In the genomic region with DNA sequence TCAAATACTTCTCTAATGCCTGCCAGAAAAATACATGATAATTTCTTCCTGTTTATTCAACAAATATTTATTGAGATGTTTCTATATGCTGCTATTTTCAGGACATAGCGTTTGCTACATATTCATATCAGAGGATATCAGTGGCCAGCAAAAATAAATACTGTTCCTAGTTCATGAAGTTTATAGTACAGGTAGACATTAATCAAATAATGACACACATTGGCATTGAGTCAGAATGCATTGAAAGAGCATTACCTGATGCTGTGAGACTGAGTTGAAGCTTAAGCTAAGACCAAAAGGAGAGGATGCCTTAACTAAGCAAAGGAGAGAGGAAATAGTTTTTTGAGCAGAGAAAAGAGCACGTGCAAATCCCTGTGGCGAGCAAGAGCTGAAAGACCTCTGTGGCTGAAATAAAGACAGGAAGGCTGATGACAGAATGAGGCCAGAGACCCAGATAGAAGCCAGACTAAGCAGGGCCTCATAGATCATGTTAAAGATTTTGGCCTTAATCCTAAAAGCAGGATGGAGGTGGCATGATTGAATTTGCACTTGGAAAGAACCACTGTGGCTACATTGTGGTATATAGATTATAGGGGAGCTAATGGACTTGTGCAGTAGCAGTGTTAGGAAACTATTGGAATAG, we compare ENCODE assay signal across 26 cellular contexts.
"Had no signal": no experiment of that assay in that cellular context is flagged by ENCODE, and none has a peak within 500 bp of the region (broad histone marks: within the 10 kb centered on the region; RNA-seq: fewer than 3 reads in every experiment).

No MANE protein-coding gene starts in this region.

- H3K27ac Mint-ChIP-seq: activated CD4-positive, alpha-beta T cell treated with anti-CD3 and anti-CD28 coated beads, Interleukin-2, amount 10 ng/mL, durations not matched to agents 7 days and 5 days; activated CD8-positive, alpha-beta T cell treated with anti-CD3 and anti-CD28 coated beads, Interleukin-2, amount 10 ng/mL, durations not matched to agents 7 days and 5 days; stimulated activated naive CD8-positive, alpha-beta T cell treated with anti-CD3 and anti-CD28 coated beads, Interleukin-15, Interleukin-2, amounts not matched to agents 100 ng/mL and 50 ng/mL, for 24 hours; T-helper 2 cell treated with Interferon-gamma antibody and Interleukin-4, amounts not matched to agents 5 μg/mL and 100 μg/mL, for 36 hours; type B pancreatic cell had no signal

- H3K4me1 Mint-ChIP-seq: central memory CD8-positive, alpha-beta T cell; neural crest cell had no signal

- H3K4me3 Mint-ChIP-seq: activated CD4-positive, alpha-beta T cell treated with anti-CD3 and anti-CD28 coated beads, Interleukin-2, amount 10 ng/mL, durations not matched to agents 7 days and 5 days; activated CD8-positive, alpha-beta T cell treated with anti-CD3 and anti-CD28 coated beads, Interleukin-2, amount 10 ng/mL, durations not matched to agents 7 days and 5 days; central memory CD8-positive, alpha-beta T cell; neural crest cell; stimulated activated naive CD8-positive, alpha-beta T cell treated with anti-CD3 and anti-CD28 coated beads, Interleukin-15, Interleukin-2, amounts not matched to agents 100 ng/mL and 50 ng/mL, for 24 hours; T-helper 2 cell treated with Interferon-gamma antibody and Interleukin-4, amounts not matched to agents 5 μg/mL and 100 μg/mL, for 36 hours; type B pancreatic cell had no signal

- H3K9me3 Mint-ChIP-seq: activated naive CD4-positive, alpha-beta T cell treated with anti-CD3 and anti-CD28 coated beads, Interleukin-2, amount 50 U/mL, for 72 hours; central memory CD8-positive, alpha-beta T cell; neural crest cell; stimulated activated naive CD8-positive, alpha-beta T cell treated with anti-CD3 and anti-CD28 coated beads, Interleukin-15, Interleukin-2, amounts not matched to agents 100 ng/mL and 50 ng/mL, for 24 hours; T-helper 2 cell treated with Interferon-gamma antibody and Interleukin-4, amounts not matched to agents 5 μg/mL and 100 μg/mL, for 36 hours; type B pancreatic cell had no signal

- H3K9me3 ChIP-seq: colonic mucosa, gastroesophageal sphincter, left lung, prostate gland, right atrium auricular region, testis had no signal

- H3K4me3 ChIP-seq: colonic mucosa, gastroesophageal sphincter, heart right ventricle, left lung, prostate gland, right atrium auricular region, testis had no signal

- ATAC-seq: activated CD8-positive, alpha-beta T cell treated with anti-CD3 and anti-CD28 coated beads, Interleukin-2, amount 10 ng/mL, durations not matched to agents 7 days and 5 days; esophagus mucosa; gastroesophageal sphincter; heart right ventricle; left lung had no signal

- DNase-seq: activated CD4-positive, alpha-beta T cell treated with anti-CD3 and anti-CD28 coated beads, Interleukin-2, amount 10 ng/mL, durations not matched to agents 7 days and 5 days; activated CD4-positive, CD25-positive, alpha-beta regulatory T cell; activated CD8-positive, alpha-beta T cell treated with anti-CD3 and anti-CD28 coated beads, Interleukin-2, amount 10 ng/mL, durations not matched to agents 7 days and 5 days; activated effector memory CD4-positive, alpha-beta T cell treated with anti-CD3 and anti-CD28 coated beads, Interleukin-2, amount 50 U/mL, for 16 hours; activated T-cell treated with anti-CD3 and anti-CD28 coated beads, Interleukin-2, amount 50 U/mL, for 48 hours; anterior cingulate cortex; brain microvascular endothelial cell; colonic mucosa; effector CD4-positive, alpha-beta T cell; heart right ventricle; left lung; mammary epithelial cell; midbrain; stimulated activated CD4-positive, alpha-beta T cell treated with anti-CD3 and anti-CD28 coated beads, Interleukin-12 subunit alpha, Interleukin-12 subunit beta, amount 100 ng/mL, for 4 hours; stimulated activated CD4-positive, alpha-beta T cell treated with anti-CD3 and anti-CD28 coated beads, Interleukin-1b, Interleukin-23, amount 100 ng/mL, for 48 hours; testis had no signal

- H3K36me3 Mint-ChIP-seq: type B pancreatic cell had no signal

- H3K27me3 Mint-ChIP-seq: activated CD4-positive, alpha-beta T cell treated with anti-CD3 and anti-CD28 coated beads, Interleukin-2, amount 10 ng/mL, durations not matched to agents 7 days and 5 days; central memory CD8-positive, alpha-beta T cell; stimulated activated naive CD8-positive, alpha-beta T cell treated with anti-CD3 and anti-CD28 coated beads, Interleukin-15, Interleukin-2, amounts not matched to agents 100 ng/mL and 50 ng/mL, for 24 hours; type B pancreatic cell had no signal
